ENCODE assay signal across 28 cellular contexts in genomic region chr20:58504566-58504965, GRCh38. TPM values are rescaled to one million over a fixed set of nuclear protein-coding genes. Genes with fewer than 3 reads are reported as not detected.
DNase-seq lines count a peak whose midpoint lies in the region; ATAC-seq and TF ChIP-seq lines count a peak whose summit lies in the region.
"Had no signal": no experiment of that assay in that cellular context is flagged by ENCODE, and none has a peak within 500 bp of the region (broad histone marks: within the 10 kb centered on the region; RNA-seq: fewer than 3 reads in every experiment).

No MANE protein-coding gene starts in this region.

- no peaks in the 10 kb centered on the region for H3K79me1 ChIP-seq in H9 (ENCODE audit: insufficient read depth, low read depth, low read length, poor library complexity, severe bottlenecking)
- H3K79me1 ChIP-seq in IMR-90 (ENCODE audit: low read depth in 1 of 2, low read length in 2 of 2): 0 out of 4 replicates have a peak, but pooled peaks cover 5 to 6% of the 10 kb centered on the region in 2 experiments

- intact Hi-C loops in IMR-90 (cut with micrococcal nuclease) (no loop called here), stomach (cut with DNase I; ENCODE audit: low total_unique reads) (no loop called here), posterior vena cava (cut with DNase I) (no loop called here)

- TF ChIP-seq CTCF in H9 (conservative IDR thresholded peaks at IDR 0.05) (no peak), IMR-90 (conservative IDR thresholded peaks at IDR 0.05; ENCODE audit: low read depth, low read length) (no peak), stomach (IDR thresholded peaks at IDR 0.05) (no peak)

- H3K9ac ChIP-seq in H9 (ENCODE audit: extremely low read depth, insufficient read length, low read length): no peak overlapping the region
- H3K9ac ChIP-seq in IMR-90 (ENCODE audit: low read depth, low read length): no peak overlapping the region
- H3K9ac ChIP-seq: BLaER1 had no signal

- no peak overlapping the region for H3K56ac ChIP-seq in H9 (ENCODE audit: insufficient read length, low read depth, low read length)
- no peak overlapping the region for H3K56ac ChIP-seq in IMR-90 (ENCODE audit: extremely low read depth, insufficient read depth, low read length)

- no peaks in the 10 kb centered on the region for H3K27me3 ChIP-seq in H9 (ENCODE audit: insufficient read depth, low read length)
- H3K27me3 ChIP-seq in IMR-90 (ENCODE audit: control insufficient read depth, insufficient read depth, low read length): no peaks in the 10 kb centered on the region
- H3K27me3 ChIP-seq in stomach: no peaks in the 10 kb centered on the region
- H3K27me3 ChIP-seq: BE2C, BLaER1 had no signal

- H3K9me3 Mint-ChIP-seq in H9 (peaks cover 12 to 29% of the 10 kb centered on the region in 2 experiments), immature natural killer cell (peaks cover 5 to 21% (median 9%) of the 10 kb centered on the region in 6 donors)

- H3K4me2 ChIP-seq in H9 (ENCODE audit: insufficient read depth, insufficient read length, low read length) (no peak overlapping the region), IMR-90 (ENCODE audit: low read depth, low read length) (no peak overlapping the region)
- H3K4me2 ChIP-seq: BLaER1 had no signal

- H2BK120ac ChIP-seq in H9 (ENCODE audit: low read depth, low read length, poor library complexity, severe bottlenecking): no peak overlapping the region
- no peak overlapping the region for H2BK120ac ChIP-seq in IMR-90 (ENCODE audit: low read depth, low read length)

- H3K14ac ChIP-seq in H9 (ENCODE audit: insufficient read depth, low read length): no peak overlapping the region
- H3K14ac ChIP-seq in IMR-90 (replicated peaks; ENCODE audit: low read depth, low read length): no peak overlapping the region

- dilution Hi-C loops in IMR-90 (cut with HindIII; ENCODE audit: low sequenced_read_pairs, unreplicated experiment): no loop called here

- CTCF ChIA-PET in IMR-90 (lab: Yijun Ruan, JAX): no interaction called here

- no peak overlapping the region for H3K18ac ChIP-seq in H9 (ENCODE audit: insufficient read length, low read depth, low read length)
- no peak overlapping the region for H3K18ac ChIP-seq in IMR-90 (ENCODE audit: low read depth, low read length)

- no peak for TF ChIP-seq EP300 in stomach (IDR thresholded peaks at IDR 0.05)

- H2BK20ac ChIP-seq in H9 (ENCODE audit: low read depth, low read length, poor library complexity, severe bottlenecking) (no peak overlapping the region), IMR-90 (ENCODE audit: low read depth, low read length) (no peak overlapping the region)

- H3K4me3 Mint-ChIP-seq in H9 (no peak overlapping the region), immature natural killer cell (no peak overlapping the region)
- H3K4me3 Mint-ChIP-seq: CD14-positive monocyte; CD4-positive, alpha-beta memory T cell; CD4-positive, CD25-positive, alpha-beta regulatory T cell; CD8-positive, alpha-beta memory T cell had no signal

- H3K36me3 Mint-ChIP-seq in H9 (ENCODE audit: insufficient read depth in 1 of 3, low read depth in 3 of 3) (peaks cover 4 to 35% (median 14%) of the 10 kb centered on the region in 3 experiments), immature natural killer cell (peaks cover 0 to 8% (median 6%) of the 10 kb centered on the region in 3 donors)
- H3K36me3 Mint-ChIP-seq: CD14-positive monocyte; CD4-positive, CD25-positive, alpha-beta regulatory T cell had no signal

- H3K36me3 ChIP-seq in IMR-90 (ENCODE audit: control insufficient read depth, insufficient read depth, low read length): 0 out of 2 replicates have a peak, but pooled peaks cover 1% of the 10 kb centered on the region
- no peaks in the 10 kb centered on the region for H3K36me3 ChIP-seq in stomach
- H3K36me3 ChIP-seq: BE2C, BLaER1 had no signal

- no peak overlapping the region for H4K8ac ChIP-seq in H9 (replicated peaks; ENCODE audit: insufficient read length, low read depth, low read length)
- H4K8ac ChIP-seq in IMR-90 (ENCODE audit: low read depth in 2 of 2, low read length in 2 of 2): no peak overlapping the region

- H3K9me3 ChIP-seq in H9 (ENCODE audit: control insufficient read depth, low read depth, low read length) (peaks cover 19% of the 10 kb centered on the region), IMR-90 (ENCODE audit: control insufficient read depth, insufficient read depth, low read length) (peaks cover 22% of the 10 kb centered on the region), stomach (peaks cover 0 to 59% (median 36%) of the 10 kb centered on the region in 4 donors)

- no peak for TF ChIP-seq RAD21 in IMR-90 (IDR thresholded peaks at IDR 0.05; ENCODE audit: low read length)

- no peaks in the 10 kb centered on the region for H3K23me2 ChIP-seq in H9 (ENCODE audit: insufficient read length, low read depth, low read length, poor library complexity, severe bottlenecking)

- no peak for ATAC-seq in IMR-90 (ENCODE audit: low read depth)
- ATAC-seq: GM12878 had no signal

- no peak overlapping the region for H4K5ac ChIP-seq in H9 (ENCODE audit: insufficient read length, low read depth, low read length)
- H4K5ac ChIP-seq in IMR-90 (ENCODE audit: low read depth, low read length): no peak overlapping the region

- H3K27ac ChIP-seq in H9 (ENCODE audit: insufficient read length, low read depth, low read length): no peak overlapping the region
- no peak overlapping the region for H3K27ac ChIP-seq in IMR-90 (ENCODE audit: insufficient read depth, low read length)
- H3K27ac ChIP-seq in stomach: no peak overlapping the region
- H3K27ac ChIP-seq: BLaER1 had no signal

- in situ Hi-C loops in IMR-90 (cut with MboI; ENCODE audit: low sequenced_read_pairs): no loop called here

- H4K91ac ChIP-seq in H9 (ENCODE audit: insufficient read length, low read depth, low read length): no peak overlapping the region
- H4K91ac ChIP-seq in IMR-90 (ENCODE audit: insufficient read depth, low read depth, low read length): no peak overlapping the region

- no CpG with 5 or more reads among the region's 3 CpGs for WGBS in H9 (ENCODE audit: extremely low coverage, insufficient read length, low lambda C conversion rate)
- WGBS in IMR-90 (ENCODE audit: extremely low coverage in 2 of 2, insufficient read length in 1 of 2), 2 experiments: 85% methylated on average over 2 of the region's 3 CpGs; no CpG with 5 or more reads in 1 of the 2 experiments
- WGBS in stomach, 5 donors: 63 to 89% (median 84%) methylated on average over 3 of the region's 3 CpGs

- H3K27ac Mint-ChIP-seq in H9 (no peak overlapping the region), immature natural killer cell (no peak overlapping the region)
- H3K27ac Mint-ChIP-seq: CD14-positive monocyte; CD4-positive, alpha-beta memory T cell; CD4-positive, CD25-positive, alpha-beta regulatory T cell; CD8-positive, alpha-beta memory T cell had no signal

- no peak overlapping the region for H2BK12ac ChIP-seq in H9 (ENCODE audit: insufficient read length, low read depth, low read length)

- H3K23ac ChIP-seq in H9 (ENCODE audit: insufficient read length, low read depth, low read length) (no peak overlapping the region), IMR-90 (ENCODE audit: low read depth, low read length) (no peak overlapping the region)

- POLR2A ChIA-PET in IMR-90 (lab: Charles Lee; ENCODE audit: unreplicated experiment): no interaction called here

- H3K27me3 Mint-ChIP-seq in H9 (ENCODE audit: low read depth) (peaks cover 19% of the 10 kb centered on the region), immature natural killer cell (ENCODE audit: low read depth in 3 of 3) (peaks cover 4 to 7% (median 7%) of the 10 kb centered on the region in 3 donors)

- no peaks in the 10 kb centered on the region for H4K20me1 ChIP-seq in H9 (ENCODE audit: control insufficient read depth, insufficient read depth, insufficient read length)
- no peaks in the 10 kb centered on the region for H4K20me1 ChIP-seq in IMR-90 (ENCODE audit: insufficient read depth, low read length)
- H4K20me1 ChIP-seq: BLaER1 had no signal

- H2AFZ ChIP-seq in H9 (ENCODE audit: low read length): no peak overlapping the region
- H2AFZ ChIP-seq in IMR-90 (replicated peaks; ENCODE audit: low read length, poor library complexity): no peak overlapping the region

- H3T11ph ChIP-seq in H9 (ENCODE audit: low read length): no peak overlapping the region

- H2AK9ac ChIP-seq in IMR-90 (replicated peaks; ENCODE audit: low read depth, low read length, poor library complexity): peak overlapping the region; percentile 40

- no peak overlapping the region for H2AK5ac ChIP-seq in H9 (ENCODE audit: insufficient read length, low read length)
- no peak overlapping the region for H2AK5ac ChIP-seq in IMR-90 (ENCODE audit: low read depth, low read length)

- peak; percentile 4 for DNase-seq in H9
- no peak for DNase-seq in IMR-90
- peak; percentile 11 for DNase-seq in islet precursor cell
- peak; percentile 10 for DNase-seq in stomach
- no peak for DNase-seq in foreskin melanocyte
- DNase-seq in immature natural killer cell: no peak
- DNase-seq in NCI-H524 treated with DMSO at 0.1 percent for 48 hours (lab: John Stamatoyannopoulos, UW): no peak
- DNase-seq in posterior vena cava (ENCODE audit: low spot score): no peak
- DNase-seq: 8988T; ACHN; BE2C; C1 segment of cervical spinal cord; CD4-positive, alpha-beta memory T cell; CD4-positive, CD25-positive, alpha-beta regulatory T cell; CD8-positive, alpha-beta memory T cell; COR-L47; DMS 273 treated with DMSO at 0.1 percent for 48 hours; DMS153; DMS53; DMS79; DND-41; EL; GDM1 had no signal

- no peaks in the 10 kb centered on the region for H3K9me1 ChIP-seq in IMR-90 (ENCODE audit: insufficient read depth, low read length)

- H2BK15ac ChIP-seq in H9 (ENCODE audit: low read depth, low read length) (no peak overlapping the region), IMR-90 (ENCODE audit: low read depth, low read length) (no peak overlapping the region)

- no TSS peak for BruUV-seq in IMR-90 (replicated peaks; lab: Mats Ljungman, UMichigan)

- H3K4me1 Mint-ChIP-seq in H9 (no peaks in the 10 kb centered on the region), immature natural killer cell (no peaks in the 10 kb centered on the region)
- H3K4me1 Mint-ChIP-seq: CD14-positive monocyte; CD4-positive, alpha-beta memory T cell; CD4-positive, CD25-positive, alpha-beta regulatory T cell; CD8-positive, alpha-beta memory T cell had no signal

- TF ChIP-seq POLR2A in IMR-90 (IDR thresholded peaks at IDR 0.05; ENCODE audit: low read depth, low read length) (no peak), stomach (IDR thresholded peaks at IDR 0.05) (no peak)

- no peaks in the 10 kb centered on the region for H3K79me2 ChIP-seq in H9 (ENCODE audit: insufficient read depth, low read length)

- H3K4ac ChIP-seq in H9 (ENCODE audit: low read depth, low read length) (no peak overlapping the region), IMR-90 (ENCODE audit: low read depth, low read length) (no peak overlapping the region)

- no peaks in the 10 kb centered on the region for H3K4me1 ChIP-seq in H9 (ENCODE audit: insufficient read depth, low read length)
- H3K4me1 ChIP-seq in IMR-90 (ENCODE audit: control insufficient read depth, insufficient read depth, low read length): no peaks in the 10 kb centered on the region
- H3K4me1 ChIP-seq in stomach: no peaks in the 10 kb centered on the region
- H3K4me1 ChIP-seq: BE2C had no signal

- H2BK5ac ChIP-seq in H9 (ENCODE audit: insufficient read length, low read length): no peak overlapping the region
- H2BK5ac ChIP-seq in IMR-90 (ENCODE audit: low read depth, low read length, poor library complexity, severe bottlenecking): no peak overlapping the region

- H3K4me3 ChIP-seq in IMR-90 (ENCODE audit: insufficient read depth, low read depth, low read length): no peak overlapping the region
- no peak overlapping the region for H3K4me3 ChIP-seq in stomach
- H3K4me3 ChIP-seq: BLaER1, GM12878 had no signal

RNA-seq across cellular contexts. Expression of gene APCDD1L, which starts 10.6 kb away (rescaled TPM):
- total RNA-seq in H9 (2021) (0.68 and 1.1 TPM in 2 replicates), IMR-90 (2012; rRNA removed) (2.2 and 2.5 TPM in 2 replicates), stomach (1 to 10 TPM in 2 of 5 donors, not detected in 3; 1.4 to 2.0 TPM), posterior vena cava (1 to 10 TPM in 1 of 2 donors, under 1 TPM in 1; 0.88 to 1.5 TPM)
- polyA plus RNA-seq in IMR-90 (2012; rRNA removed) (18.0 and 18.3 TPM in 2 replicates), stomach (under 1 TPM in 2 of 3 donors, not detected in 1; 0.12 to 0.25 TPM), immature natural killer cell (not detected)
- polyA plus RNA-seq in IMR-90 (2012; cell fraction: cytosol; rRNA removed): 11.4 and 19.3 TPM in 2 replicates
- polyA plus RNA-seq in IMR-90 (2012; cell fraction: nucleus; rRNA removed; ENCODE audit: low replicate concordance): 7.7 and 18.8 TPM in 2 replicates
- total RNA-seq: A673; CD4-positive, alpha-beta memory T cell; CD4-positive, CD25-positive, alpha-beta regulatory T cell; CD8-positive, alpha-beta memory T cell; G401; GM12878 had no signal
- polyA plus RNA-seq: CD14-positive monocyte; CD8-positive, alpha-beta memory T cell had no signal

Comparison
In these comparisons a context has a peak if more than half of its experiments do, and no peak if none do; other contexts are left out.
1. DNase-seq: peak in H9 (single experiment), islet precursor cell (single experiment) and stomach (single experiment); none in IMR-90 (single experiment), foreskin melanocyte (single experiment), immature natural killer cell (0 of 3), NCI-H524 treated with DMSO at 0.1 percent for 48 hours (single experiment) and posterior vena cava (single experiment).